8 cellular contexts compared by ENCODE assay signal in the genomic region with DNA sequence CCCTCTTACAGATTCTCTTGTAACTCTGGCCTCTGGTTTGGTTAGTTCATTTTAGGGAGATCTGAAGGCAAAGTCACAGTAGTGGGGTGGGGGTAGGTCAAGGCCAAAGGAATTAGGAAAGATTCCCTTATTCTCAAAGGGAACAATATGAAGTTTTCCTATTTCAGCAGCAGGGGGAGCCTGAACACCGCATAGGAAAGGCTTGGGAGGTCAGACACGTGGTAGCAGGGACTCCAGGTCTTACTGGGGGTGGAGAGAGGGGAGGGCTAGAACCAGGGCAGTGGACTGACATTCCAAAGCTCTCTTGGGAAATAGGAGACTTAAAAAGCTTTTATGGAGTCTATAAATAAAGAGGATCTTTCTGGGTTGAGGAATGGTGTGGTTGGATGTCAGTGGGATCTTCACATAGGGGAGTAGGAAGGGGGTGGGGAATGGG. TPM values are rescaled to one million over a fixed set of nuclear protein-coding genes. Genes with fewer than 3 reads are reported as not detected.
DNase-seq lines count a peak whose midpoint lies in the region; ATAC-seq and TF ChIP-seq lines count a peak whose summit lies in the region.

No MANE protein-coding gene starts in this region.

- peak overlapping the region; percentile 74; the same call in 1 of the 2 replicates for H3K4me3 ChIP-seq in GM12864 (ENCODE audit: low read depth, low read length)
- H3K4me3 ChIP-seq in body of pancreas = no peak overlapping the region
- H3K4me3 ChIP-seq in rectal smooth muscle tissue (ENCODE audit: low read length) = peak overlapping the region; percentile 86

- H3K4me1 Mint-ChIP-seq in T-cell = peaks cover 42 to 47% (median 46%) of the 10 kb centered on the region in 3 donors

- CTCF ChIA-PET in T-cell (lab: Charles Lee) = interaction anchor here (0.5 to 4.4 kb wide), 16 partner anchors 8 to 345 kb away, joined by 3 to 65 read pairs (median 5); partner anchors contain the start of genes SMARCC2 (in 2 of the 2), ANKRD52 (in 1 of the 2), ESYT1 (in 1 of the 2) and PA2G4 (in 1 of the 2)

- WGBS in body of pancreas, 2 donors = 0% methylated on average over 2 of the region's 2 CpGs

- H3K36me3 ChIP-seq in body of pancreas (replicated peaks in 1 of 2; ENCODE audit: insufficient read depth in 1 of 2, low read depth in 2 of 2) (no peaks in the 10 kb centered on the region), rectal smooth muscle tissue (ENCODE audit: control insufficient read depth, insufficient read depth, low read length) (peaks cover 12% of the 10 kb centered on the region)

- no peak overlapping the region for H3K9ac ChIP-seq in rectal smooth muscle tissue (ENCODE audit: low read length)

- ATAC-seq in T-cell (replicated peaks in 1 of 4) (no peak), body of pancreas (peak; percentile 47), HG03045 (IDR thresholded peaks at IDR 0.05; ENCODE audit: unreplicated experiment) (no peak), HG02588 (IDR thresholded peaks at IDR 0.05; ENCODE audit: unreplicated experiment) (no peak)

- no peak for DNase-seq in GM12864 (ENCODE audit: low read depth)
- DNase-seq in NCI-H1694 (lab: John Stamatoyannopoulos, UW) = peak; percentile 79
- peak in 29 of 34 experiments; percentile 26 to 63 (median 44) for DNase-seq in T-cell
- peak; percentile 75 to 88 (median 80) for DNase-seq in body of pancreas
- DNase-seq in hippocampal formation (lab: John Stamatoyannopoulos, UW) = peak; percentile 46 to 60

- peak overlapping the region; percentile 94 to 97 for H3K27ac Mint-ChIP-seq in T-cell

- H3K27me3 ChIP-seq in body of pancreas (no peaks in the 10 kb centered on the region), rectal smooth muscle tissue (ENCODE audit: control insufficient read depth, insufficient read depth, low read length) (no peaks in the 10 kb centered on the region)

- H3K27ac ChIP-seq in body of pancreas (peak overlapping the region in 3 of 4 donors; percentile 77 to 97 (median 92)), rectal smooth muscle tissue (ENCODE audit: low read depth, low read length) (peak overlapping the region; percentile 91)

- no peak for TF ChIP-seq POLR2A in body of pancreas (IDR thresholded peaks at IDR 0.05)

- peaks cover 22% of the 10 kb centered on the region for H3K36me3 Mint-ChIP-seq in T-cell

- H3K4me1 ChIP-seq in body of pancreas (peaks cover 23% of the 10 kb centered on the region), rectal smooth muscle tissue (ENCODE audit: control insufficient read depth, insufficient read depth, low read length) (peaks cover 26% of the 10 kb centered on the region)

- no peaks in the 10 kb centered on the region for H3K9me3 Mint-ChIP-seq in T-cell

- no peaks in the 10 kb centered on the region for H3K9me3 ChIP-seq in body of pancreas

- peak; percentile 68 for TF ChIP-seq CTCF in GM12864 (IDR thresholded peaks at IDR 0.05; ENCODE audit: low read depth, low read length, missing control alignments)
- peak; percentile 66 to 96 (median 90) for TF ChIP-seq CTCF in body of pancreas (IDR thresholded peaks at IDR 0.05)

- POLR2A ChIA-PET in T-cell (lab: Charles Lee) = interaction anchor here (0.6 to 3.5 kb wide), 3 partner anchors 8 to 212 kb away, joined by 3 to 33 read pairs (median 3); partner anchors contain the start of genes CNPY2 (in 1 of the 2) and ESYT1 (in 1 of the 2)

- intact Hi-C loops in body of pancreas (cut with DNase I) = no loop called here

- peak overlapping the region; percentile 94 to 99 (median 94) for H3K4me3 Mint-ChIP-seq in T-cell

- no peaks in the 10 kb centered on the region for H3K27me3 Mint-ChIP-seq in T-cell

RNA-seq across cellular contexts. Expression of gene ZC3H10, which starts 1.3 kb away (rescaled TPM):
- total RNA-seq in T-cell (10 to 100 TPM in 3 of 5 donors, 1 to 10 TPM in 2; 8.4 to 15.1 (median 11.4) TPM), body of pancreas (10 to 100 TPM in 1 of 2 donors, under 1 TPM in 1; 0.99 to 11.2 TPM)

RNA-seq across cellular contexts. Expression of gene RPL41, which starts 2.9 kb away (rescaled TPM):
- total RNA-seq in T-cell = 1,000 to 10,000 TPM; 4,612 to 5,648 (median 5,133) TPM
- total RNA-seq in body of pancreas = 1,000 to 10,000 TPM; 1,174 to 2,214 TPM

RNA-seq across cellular contexts. Expression of gene ESYT1, which starts 8.7 kb away (rescaled TPM):
- 100 to 1,000 TPM; 181 to 298 (median 276) TPM for total RNA-seq in T-cell
- 100 to 1,000 TPM in 1 of 2 donors, 10 to 100 TPM in 1; 43.3 to 182 TPM for total RNA-seq in body of pancreas

RNA-seq across cellular contexts. Expression of gene PA2G4, which starts 15.0 kb away (rescaled TPM):
- total RNA-seq in T-cell = 100 to 1,000 TPM in 3 of 5 donors, 10 to 100 TPM in 2; 67.5 to 113 (median 104) TPM
- 100 to 1,000 TPM in 1 of 2 donors, 10 to 100 TPM in 1; 49.4 to 107 TPM for total RNA-seq in body of pancreas

RNA-seq across cellular contexts. Expression of gene MYL6B, which starts 33.0 kb away (rescaled TPM):
- 10 to 100 TPM in 1 of 5 donors, 1 to 10 TPM in 4; 5.9 to 12.4 (median 7.7) TPM for total RNA-seq in T-cell
- total RNA-seq in body of pancreas = 10 to 100 TPM in 1 of 2 donors, 1 to 10 TPM in 1; 7.5 to 24.1 TPM

Comparison
In these comparisons a context has a peak if more than half of its experiments do, and no peak if none do; other contexts are left out.
1. H3K4me3 ChIP-seq: peak in GM12864 (single experiment) and rectal smooth muscle tissue (single experiment); none in body of pancreas (0 of 2).